9 cellular contexts compared by ENCODE assay signal in the genomic region with DNA sequence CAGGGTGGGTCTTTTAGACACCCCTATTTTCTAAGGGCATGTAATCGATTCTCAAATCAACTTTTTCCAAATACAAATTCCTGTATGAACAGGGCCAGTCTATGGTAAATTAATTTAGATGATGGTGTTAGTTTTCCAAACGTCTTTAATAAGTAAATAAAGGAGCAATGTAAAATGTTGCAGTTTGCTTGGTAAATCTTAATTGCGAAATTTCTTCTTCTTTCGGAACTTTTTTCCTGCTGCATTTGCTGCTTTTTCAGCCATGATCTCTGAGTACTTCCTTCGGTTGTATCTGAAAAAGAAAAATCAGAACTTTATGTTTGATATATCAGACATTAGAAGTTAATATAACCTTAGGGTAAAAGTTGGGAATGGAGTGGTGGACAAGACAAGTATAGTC.
"Had no signal": no experiment of that assay in that cellular context is flagged by ENCODE, and none has a peak within 500 bp of the region (broad histone marks: within the 10 kb centered on the region; RNA-seq: fewer than 3 reads in every experiment).

No MANE protein-coding gene starts in this region.

- H3K9me3 ChIP-seq: HAP-1 had no signal

- H3K27me3 Mint-ChIP-seq: IgD-negative memory B cell had no signal

- FAIRE-seq: H1 had no signal

- H3K4me3 Mint-ChIP-seq: GM23338, HFFc6, IgD-negative memory B cell had no signal

- H2AFZ ChIP-seq: GM23338 had no signal

- H3K27ac Mint-ChIP-seq: GM23338, HFFc6, IgD-negative memory B cell had no signal

- DNase-seq: H7, HFFc6, KG1 had no signal

- H3K27ac ChIP-seq: HL-60 had no signal

- H3K4me3 ChIP-seq: GM23338, HAP-1 had no signal

- ATAC-seq: GM23338, HCT116 had no signal

- H3K4me2 ChIP-seq: GM23338 had no signal

- H3K9me3 Mint-ChIP-seq: GM23338, HFFc6, IgD-negative memory B cell had no signal

- H3K4me1 Mint-ChIP-seq: GM23338 had no signal
